15 cellular contexts compared by ENCODE assay signal in genomic region chr17:4578349-4578748, GRCh38. TPM values are rescaled to one million over a fixed set of nuclear protein-coding genes. Genes with fewer than 3 reads are reported as not detected.
"Had no signal": no experiment of that assay in that cellular context is flagged by ENCODE, and none has a peak within 500 bp of the region (broad histone marks: within the 10 kb centered on the region; RNA-seq: fewer than 3 reads in every experiment).

No MANE protein-coding gene starts in this region.

RNA-seq across cellular contexts. Expression of gene SMTNL2, which starts 6.0 kb away (rescaled TPM):
- total RNA-seq: activated naive CD4-positive, alpha-beta T cell treated with anti-CD3 and anti-CD28 coated beads for 36 hours; activated naive CD4-positive, alpha-beta T cell treated with anti-CD3 and anti-CD28 coated beads, Interleukin-2, amount 50 U/mL, for 72 hours; activated naive CD8-positive, alpha-beta T cell treated with anti-CD3 and anti-CD28 coated beads for 36 hours; activated naive CD8-positive, alpha-beta T cell treated with anti-CD3 and anti-CD28 coated beads, Interleukin-2, amount 10 ng/mL, durations not matched to agents 7 days and 5 days; activated T-cell treated with anti-CD3 and anti-CD28 coated beads, Interleukin-2, amount 50 U/mL, for 4 hours; activated T-cell treated with anti-CD3 and anti-CD28 coated beads, Interleukin-2, amount 50 U/mL, for 72 hours; activated T-helper 1 cell treated with anti-CD3 and anti-CD28 coated beads, Interleukin-12 subunit alpha, Interleukin-12 subunit beta, Interleukin-2, Interleukin-4 antibody, amounts not matched to agents 30 ng/mL and 10 ng/mL and 1 ng/mL, durations not matched to agents 14 hours and 24 hours and 36 hours; activated T-helper 17 cell treated with anti-CD3 and anti-CD28 coated beads, Interleukin-2, amount 50 U/mL, for 72 hours; activated T-helper 2 cell treated with anti-CD3 and anti-CD28 coated beads, Interferon-gamma antibody, Interleukin-2, Interleukin-4, amounts not matched to agents 10 μg/mL and 5 μg/mL and 100 μg/mL, durations not matched to agents 14 hours and 24 hours and 36 hours; bronchial epithelial cell had no signal
- polyA plus RNA-seq: aorta had no signal

RNA-seq across cellular contexts. Expression of gene GGT6, which starts 18.0 kb away (rescaled TPM):
- total RNA-seq: activated naive CD4-positive, alpha-beta T cell treated with anti-CD3 and anti-CD28 coated beads for 36 hours; activated naive CD4-positive, alpha-beta T cell treated with anti-CD3 and anti-CD28 coated beads, Interleukin-2, amount 50 U/mL, for 72 hours; activated naive CD8-positive, alpha-beta T cell treated with anti-CD3 and anti-CD28 coated beads for 36 hours; activated naive CD8-positive, alpha-beta T cell treated with anti-CD3 and anti-CD28 coated beads, Interleukin-2, amount 10 ng/mL, durations not matched to agents 7 days and 5 days; activated T-cell treated with anti-CD3 and anti-CD28 coated beads, Interleukin-2, amount 50 U/mL, for 4 hours; activated T-cell treated with anti-CD3 and anti-CD28 coated beads, Interleukin-2, amount 50 U/mL, for 72 hours; activated T-helper 1 cell treated with anti-CD3 and anti-CD28 coated beads, Interleukin-12 subunit alpha, Interleukin-12 subunit beta, Interleukin-2, Interleukin-4 antibody, amounts not matched to agents 30 ng/mL and 10 ng/mL and 1 ng/mL, durations not matched to agents 14 hours and 24 hours and 36 hours; activated T-helper 17 cell treated with anti-CD3 and anti-CD28 coated beads, Interleukin-2, amount 50 U/mL, for 72 hours; activated T-helper 2 cell treated with anti-CD3 and anti-CD28 coated beads, Interferon-gamma antibody, Interleukin-2, Interleukin-4, amounts not matched to agents 10 μg/mL and 5 μg/mL and 100 μg/mL, durations not matched to agents 14 hours and 24 hours and 36 hours; aorta; ascending aorta; astrocyte; cardiac muscle cell; cardiac septum had no signal
- polyA plus RNA-seq: cardiac muscle cell had no signal
